9 cellular contexts compared by ENCODE assay signal in genomic region chr19:33063356-33064116, GRCh38. TPM values are rescaled to one million over a fixed set of nuclear protein-coding genes. Genes with fewer than 3 reads are reported as not detected.
DNase-seq lines count a peak whose midpoint lies in the region; ATAC-seq, FAIRE-seq and TF ChIP-seq lines count a peak whose summit lies in the region.
"Had no signal": no experiment of that assay in that cellular context is flagged by ENCODE, and none has a peak within 500 bp of the region (broad histone marks: within the 10 kb centered on the region; RNA-seq: fewer than 3 reads in every experiment).

No MANE protein-coding gene starts in this region.

- ATAC-seq in A549 (peak; percentile 12 to 20; a peak in 5 of 6 replicates), GM21423 (IDR thresholded peaks at IDR 0.05; ENCODE audit: unreplicated experiment) (no peak)
- ATAC-seq in natural killer cell treated with Interleukin-12 subunit alpha and Interleukin-12 subunit beta and Interleukin-15 and Interleukin-18, amount 100 ng/mL, for 72 hours = no peak

- intact Hi-C loops in esophagus muscularis mucosa (cut with DNase I) = no loop called here

- H3K9me3 Mint-ChIP-seq in natural killer cell treated with Interleukin-12 subunit alpha and Interleukin-12 subunit beta and Interleukin-15 and Interleukin-18, amount 100 ng/mL, for 72 hours = no peaks in the 10 kb centered on the region

- H3K9me3 ChIP-seq in A549 = no peaks in the 10 kb centered on the region
- no peaks in the 10 kb centered on the region for H3K9me3 ChIP-seq in SJCRH30 (replicated peaks)
- no peaks in the 10 kb centered on the region for H3K9me3 ChIP-seq in esophagus muscularis mucosa

- H3K27me3 Mint-ChIP-seq in natural killer cell treated with Interleukin-12 subunit alpha and Interleukin-12 subunit beta and Interleukin-15 and Interleukin-18, amount 100 ng/mL, for 72 hours = peaks cover 20 to 22% of the 10 kb centered on the region in 2 donors

- peak overlapping the region; percentile 90 to 93 for H3K27ac ChIP-seq in A549
- no peak overlapping the region for H3K27ac ChIP-seq in SJCRH30
- H3K27ac ChIP-seq in esophagus muscularis mucosa (replicated peaks in 1 of 4) = no peak overlapping the region

- POLR2A ChIA-PET in A549 (lab: Yijun Ruan, JAX) = interaction anchor here (0.9 to 2.9 kb wide), 4 partner anchors 11 to 22 kb away, joined by 3 to 16 read pairs (median 10); partner anchors contain the start of gene GPATCH1

- WGBS in A549 (ENCODE audit: missing lambda C conversion rate) = 3% methylated on average over 26 of the region's 38 CpGs
- 8% methylated on average over 10 of the region's 38 CpGs for WGBS in esophagus muscularis mucosa

- no peaks in the 10 kb centered on the region for H3K36me3 Mint-ChIP-seq in natural killer cell treated with Interleukin-12 subunit alpha and Interleukin-12 subunit beta and Interleukin-15 and Interleukin-18, amount 100 ng/mL, for 72 hours

- TF ChIP-seq EP300 in A549 (IDR thresholded peaks at IDR 0.05) (no peak), esophagus muscularis mucosa (IDR thresholded peaks at IDR 0.05) (no peak)

- H3K36me3 ChIP-seq in SJCRH30 (no peaks in the 10 kb centered on the region), esophagus muscularis mucosa (no peaks in the 10 kb centered on the region)

- no peaks in the 10 kb centered on the region for H3K4me1 Mint-ChIP-seq in natural killer cell treated with Interleukin-12 subunit alpha and Interleukin-12 subunit beta and Interleukin-15 and Interleukin-18, amount 100 ng/mL, for 72 hours (ENCODE audit: low read depth in 2 of 2)

- TF ChIP-seq CTCF in A549 (IDR thresholded peaks at IDR 0.05) (no peak), GM20000 (IDR thresholded peaks at IDR 0.05; ENCODE audit: extremely low read depth, missing control alignments) (no peak), esophagus muscularis mucosa (IDR thresholded peaks at IDR 0.05) (no peak)

- DNase-seq in A549 (ENCODE audit: low read depth in 1 of 2, low spot score in 1 of 2) = peak in 1 of 2 experiments; percentile 67
- peak; percentile 60 for DNase-seq in GM20000 (ENCODE audit: low spot score)
- peak; percentile 36 to 49 for DNase-seq in SJCRH30
- DNase-seq in esophagus muscularis mucosa (ENCODE audit: extremely low spot score) = no peak
- DNase-seq in natural killer cell treated with Interleukin-12 subunit alpha and Interleukin-12 subunit beta and Interleukin-15 and Interleukin-18, amount 100 ng/mL, for 72 hours (ENCODE audit: low spot score) = no peak
- DNase-seq in stimulated activated CD4-positive, alpha-beta T cell treated with anti-CD3 and anti-CD28 coated beads, Interleukin-4, amount 100 ng/mL, for 1 hour = no peak
- no peak for DNase-seq in GDM1 (lab: John Stamatoyannopoulos, UW)

- H3K4me3 ChIP-seq in A549 (peak overlapping the region; percentile 84), SJCRH30 (peak overlapping the region; percentile 55), esophagus muscularis mucosa (peak overlapping the region; percentile 58 to 72 (median 63))

- no peak overlapping the region for H3K27ac Mint-ChIP-seq in natural killer cell treated with Interleukin-12 subunit alpha and Interleukin-12 subunit beta and Interleukin-15 and Interleukin-18, amount 100 ng/mL, for 72 hours

- CTCF ChIA-PET in A549 (lab: Yijun Ruan, JAX) = interaction anchor here (1.1 to 4.7 kb wide), 9 partner anchors 11 to 88 kb away, joined by 3 to 25 read pairs (median 4); partner anchors contain the start of gene GPATCH1

- FAIRE-seq in A549 (lab: Jason Lieb, UNC) = peak; percentile 99
- FAIRE-seq: colon had no signal

- TF ChIP-seq POLR2A in A549 (IDR thresholded peaks at IDR 0.05; ENCODE audit: low read length) (no peak), esophagus muscularis mucosa (IDR thresholded peaks at IDR 0.05; ENCODE audit: low read depth) (no peak)

- H3K4me1 ChIP-seq in A549 = peaks cover 52% of the 10 kb centered on the region
- no peaks in the 10 kb centered on the region for H3K4me1 ChIP-seq in SJCRH30
- H3K4me1 ChIP-seq in esophagus muscularis mucosa = peaks cover 5 to 26% (median 23%) of the 10 kb centered on the region in 4 donors

- no peak for TF ChIP-seq RAD21 in A549 (conservative IDR thresholded peaks at IDR 0.05 in 1 of 2, IDR thresholded peaks at IDR 0.05 in 1 of 2)

- peak overlapping the region; percentile 93 for H3K4me2 ChIP-seq in A549

- peak overlapping the region; percentile 22 for H3K4me3 Mint-ChIP-seq in natural killer cell treated with Interleukin-12 subunit alpha and Interleukin-12 subunit beta and Interleukin-15 and Interleukin-18, amount 100 ng/mL, for 72 hours

- H3K27me3 ChIP-seq in SJCRH30 (no peaks in the 10 kb centered on the region; the same call in 1 of the 2 replicates), esophagus muscularis mucosa (peaks cover 0 to 72% (median 11%) of the 10 kb centered on the region in 4 donors)

TF ChIP-seq in A549, 52 proteins besides CTCF, POLR2A, EP300 and RAD21:
- TF ChIP-seq FOSL2 (IDR thresholded peaks at IDR 0.05) (no peak), FOSL2 (CRISPR knock-in tag; IDR thresholded peaks at IDR 0.05) (no peak), EHF (CRISPR knock-in tag; IDR thresholded peaks at IDR 0.05) (no peak), MAZ (IDR thresholded peaks at IDR 0.05; ENCODE audit: borderline replicate concordance, low read depth, low read length) (no peak), RARB (CRISPR knock-in tag; IDR thresholded peaks at IDR 0.05) (no peak), SREBF2 (IDR thresholded peaks at IDR 0.05) (no peak), ZSCAN20 (CRISPR knock-in tag; IDR thresholded peaks at IDR 0.05) (no peak), ATOH8 (CRISPR knock-in tag; IDR thresholded peaks at IDR 0.05; ENCODE audit: low read depth) (no peak), BHLHE40 (IDR thresholded peaks at IDR 0.05; ENCODE audit: low read depth, low read length) (no peak), ZFP36 (IDR thresholded peaks at IDR 0.05; ENCODE audit: borderline replicate concordance, partially characterized antibody) (no peak), HOXB13 (CRISPR knock-in tag; IDR thresholded peaks at IDR 0.05; ENCODE audit: low read depth) (no peak), GATA3 (IDR thresholded peaks at IDR 0.05; ENCODE audit: borderline replicate concordance) (no peak), MYC (IDR thresholded peaks at IDR 0.05; ENCODE audit: borderline replicate concordance, low read length) (no peak)

RNA-seq across cellular contexts. Expression of gene RHPN2, which starts 1.2 kb away (rescaled TPM):
- polyA plus RNA-seq in A549 (2011; rRNA removed) (140 and 162 TPM in 2 replicates), A549 (2017; fragmentation: RNase III; extraction: RNeasy Plus Mini Kit Qiagen cat#74134 plus additional on column Dnase treatment) (55.4 to 68.1 TPM (median 60.5 TPM) in 3 replicates)
- 72.5 and 85.3 TPM in 2 replicates for polyA plus RNA-seq in A549 (2012; cell fraction: cytosol; rRNA removed)
- 98.3 and 107 TPM in 2 replicates for polyA plus RNA-seq in A549 (2012; cell fraction: nucleus; rRNA removed)
- polyA minus RNA-seq in A549 (2011; rRNA and poly(A)+ RNA removed) = 113 and 114 TPM in 2 replicates
- 12.6 and 12.7 TPM in 2 replicates for total RNA-seq in SJCRH30 (2014; rRNA removed; shearing (Covaris generic))
- total RNA-seq in esophagus muscularis mucosa = 1 to 10 TPM in 2 of 4 donors, under 1 TPM in 2; 0.75 to 3.7 (median 1.5) TPM
- under 1 TPM; 0.31 to 0.75 TPM for total RNA-seq in natural killer cell treated with Interleukin-12 subunit alpha and Interleukin-12 subunit beta and Interleukin-15 and Interleukin-18, amount 100 ng/mL, for 72 hours

RNA-seq across cellular contexts. Expression of gene GPATCH1, which starts 17.4 kb away (rescaled TPM):
- polyA plus RNA-seq in A549 (2011; rRNA removed) (19.0 and 24.2 TPM in 2 replicates), A549 (2017; fragmentation: RNase III; extraction: RNeasy Plus Mini Kit Qiagen cat#74134 plus additional on column Dnase treatment) (12.1 to 15.4 TPM (median 13.9 TPM) in 3 replicates)
- 13.1 and 16.7 TPM in 2 replicates for polyA plus RNA-seq in A549 (2012; cell fraction: cytosol; rRNA removed)
- 17.5 and 18.1 TPM in 2 replicates for polyA plus RNA-seq in A549 (2012; cell fraction: nucleus; rRNA removed)
- polyA minus RNA-seq in A549 (2011; rRNA and poly(A)+ RNA removed) = 29.8 and 38.2 TPM in 2 replicates
- 12.6 and 12.7 TPM in 2 replicates for total RNA-seq in SJCRH30 (2014; rRNA removed; shearing (Covaris generic))
- 1 to 10 TPM; 5.4 to 8.9 (median 7.3) TPM for total RNA-seq in esophagus muscularis mucosa
- 10 to 100 TPM; 12.6 to 16.0 TPM for total RNA-seq in natural killer cell treated with Interleukin-12 subunit alpha and Interleukin-12 subunit beta and Interleukin-15 and Interleukin-18, amount 100 ng/mL, for 72 hours

Comparison
In these comparisons a context has a peak if more than half of its experiments do, and no peak if none do; other contexts are left out.
1. ATAC-seq: peak in A549 (2 of 2); none in natural killer cell treated with Interleukin-12 subunit alpha and Interleukin-12 subunit beta and Interleukin-15 and Interleukin-18, amount 100 ng/mL, for 72 hours (0 of 2) and GM21423 (single experiment).
2. DNase-seq: peak in GM20000 (single experiment) and SJCRH30 (2 of 2); none in esophagus muscularis mucosa (single experiment), natural killer cell treated with Interleukin-12 subunit alpha and Interleukin-12 subunit beta and Interleukin-15 and Interleukin-18, amount 100 ng/mL, for 72 hours (single experiment), stimulated activated CD4-positive, alpha-beta T cell treated with anti-CD3 and anti-CD28 coated beads, Interleukin-4, amount 100 ng/mL, for 1 hour (single experiment) and GDM1 (single experiment).
3. H3K27ac ChIP-seq: peak in A549 (2 of 2); none in SJCRH30 (single experiment) and esophagus muscularis mucosa (0 of 4).
4. Peak in every context shown above with its lines, with median percentiles within 50 percentile points of each other: H3K4me3 ChIP-seq.